ENCODE assay signal across 8 cellular contexts in the genomic region with DNA sequence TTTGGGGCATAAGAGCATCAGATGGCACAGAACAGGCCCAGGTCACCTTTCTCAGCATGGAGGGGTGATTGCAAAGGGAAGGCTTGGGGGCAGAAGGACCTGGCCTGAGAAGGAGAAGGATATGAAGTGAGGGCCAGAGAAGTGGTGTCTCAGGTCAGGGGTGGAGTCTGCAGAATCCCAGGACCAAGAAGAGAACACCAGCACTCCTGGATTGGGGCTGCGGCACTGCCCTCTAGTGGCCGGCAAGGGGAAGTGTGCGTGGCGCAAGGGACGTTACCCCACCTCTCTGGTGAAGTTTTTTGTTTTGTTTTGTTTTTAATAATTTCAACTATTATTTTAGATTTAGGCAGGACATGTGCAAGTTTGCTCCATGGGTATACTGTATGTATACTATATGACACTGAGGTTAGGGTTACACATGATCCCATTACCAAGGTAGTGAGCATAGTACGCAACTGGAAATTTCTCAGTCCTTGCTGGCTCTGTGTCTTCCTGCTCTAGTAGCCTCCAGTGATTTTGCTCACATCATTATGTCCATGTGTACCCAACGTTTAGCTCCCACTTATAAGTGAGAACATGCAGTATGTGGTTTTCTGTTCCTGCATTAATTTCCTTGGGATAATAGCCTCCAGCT.
DNase-seq lines count a peak whose midpoint lies in the region; ATAC-seq and TF ChIP-seq lines count a peak whose summit lies in the region.

No MANE protein-coding gene starts in this region.

- H3K27me3 Mint-ChIP-seq in brain = peaks cover 2% of the 10 kb centered on the region

- H3K4me1 Mint-ChIP-seq in brain = no peaks in the 10 kb centered on the region

- H3K4me1 ChIP-seq in neutrophil (ENCODE audit: control insufficient read depth in 1 of 2, insufficient read depth in 1 of 2, low read depth in 1 of 2, low read length in 1 of 2) = no peaks in the 10 kb centered on the region

- no peaks in the 10 kb centered on the region for H3K36me3 Mint-ChIP-seq in brain

- no peak overlapping the region for H3K27ac ChIP-seq in HL-60 (replicated peaks)
- H3K27ac ChIP-seq in neutrophil = no peak overlapping the region

- H3K4me3 Mint-ChIP-seq in brain = no peak overlapping the region

- H3K27me3 ChIP-seq in HL-60 (ENCODE audit: insufficient read depth, poor library complexity, severe bottlenecking) = no peaks in the 10 kb centered on the region
- H3K27me3 ChIP-seq in neutrophil = no peaks in the 10 kb centered on the region

- no peak overlapping the region for H3K27ac Mint-ChIP-seq in brain

- ATAC-seq in GM21526 (IDR thresholded peaks at IDR 0.05; ENCODE audit: low FRiP score, unreplicated experiment) (peak; percentile 90), GM21423 (IDR thresholded peaks at IDR 0.05; ENCODE audit: unreplicated experiment) (no peak)

- H3K9me3 Mint-ChIP-seq in brain = peaks cover 0 to 3% (median 0%) of the 10 kb centered on the region in 5 experiments

- DNase-seq in SKM-1 treated with dmso at 0.1 percent for 144 hours (lab: John Stamatoyannopoulos, UW; ENCODE audit: unreplicated experiment) (peak; percentile 32), SKM-1 (lab: John Stamatoyannopoulos, UW; ENCODE audit: unreplicated experiment) (no peak), HL-60 (ENCODE audit: low read depth in 1 of 2, low spot score in 1 of 2) (no peak), NCI-H510A treated with DMSO at 0.1 percent for 48 hours (lab: John Stamatoyannopoulos, UW) (no peak)

- no peaks in the 10 kb centered on the region for H3K36me3 ChIP-seq in neutrophil

- peak; percentile 47 for TF ChIP-seq CTCF in HL-60 (IDR thresholded peaks at IDR 0.05; ENCODE audit: insufficient read depth, low read length)
- TF ChIP-seq CTCF in brain (conservative IDR thresholded peaks at IDR 0.05) = peak; percentile 33 to 60
- TF ChIP-seq CTCF in neutrophil (IDR thresholded peaks at IDR 0.05) = peak; percentile 22

- H3K4me3 ChIP-seq in HL-60 (replicated peaks; ENCODE audit: insufficient read depth, low read length) (no peak overlapping the region), neutrophil (ENCODE audit: low read depth in 1 of 2, low read length in 1 of 2) (no peak overlapping the region)

- no peaks in the 10 kb centered on the region for H3K9me3 ChIP-seq in neutrophil
